In the genomic region with DNA sequence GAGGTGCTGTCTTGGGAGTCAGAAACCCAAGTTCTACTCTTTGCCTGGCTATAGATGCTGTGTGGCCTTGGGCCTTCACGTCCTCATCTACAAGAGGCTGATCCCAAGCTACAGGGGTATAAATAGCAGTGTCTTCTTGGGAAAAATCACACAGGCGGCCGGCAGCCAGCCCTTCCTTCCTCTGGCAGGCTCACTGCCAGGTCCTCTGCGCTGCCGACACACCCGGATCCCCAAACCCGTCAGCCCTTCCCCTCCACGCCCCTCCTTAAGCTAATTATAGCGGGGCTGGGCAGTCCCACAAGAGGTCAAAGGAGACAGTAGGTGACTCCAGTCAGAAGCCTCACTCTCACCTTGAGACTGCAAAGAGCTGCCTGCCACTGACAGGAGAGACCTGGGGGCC, we compare ENCODE assay signal across 1 cellular context. TPM values are rescaled to one million over a fixed set of nuclear protein-coding genes. Genes with fewer than 3 reads are reported as not detected.
"Had no signal": no experiment of that assay in that cellular context is flagged by ENCODE, and none has a peak within 500 bp of the region (broad histone marks: within the 10 kb centered on the region; RNA-seq: fewer than 3 reads in every experiment).

No MANE protein-coding gene starts in this region.

RNA-seq across cellular contexts. Expression of a gene that starts 31.3 kb away (rescaled TPM):
- polyA plus RNA-seq: naive thymus-derived CD4-positive, alpha-beta T cell had no signal
